ENCODE assay signal across 8 cellular contexts in genomic region chr3:139561959-139562676, GRCh38. TPM values are rescaled to one million over a fixed set of nuclear protein-coding genes. Genes with fewer than 3 reads are reported as not detected.
DNase-seq lines count a peak whose midpoint lies in the region; ATAC-seq and TF ChIP-seq lines count a peak whose summit lies in the region.

No MANE protein-coding gene starts in this region.

- H3K9me3 Mint-ChIP-seq in endodermal cell (no peaks in the 10 kb centered on the region), nephron progenitor cell (no peaks in the 10 kb centered on the region)

- 34 to 40% methylated on average over 1 of the region's 1 CpG for WGBS in endodermal cell (ENCODE audit: insufficient coverage in 1 of 2, insufficient read length in 1 of 2), 2 experiments

- H3K27me3 ChIP-seq in endodermal cell (ENCODE audit: control insufficient read depth, insufficient read depth, low read length, poor library complexity, severe bottlenecking) = no peaks in the 10 kb centered on the region

- H3K27me3 Mint-ChIP-seq in endodermal cell (ENCODE audit: insufficient read depth) = no peaks in the 10 kb centered on the region
- no peaks in the 10 kb centered on the region for H3K27me3 Mint-ChIP-seq in nephron progenitor cell (ENCODE audit: low read depth, poor library complexity)

- no peaks in the 10 kb centered on the region for H3K36me3 ChIP-seq in endodermal cell (ENCODE audit: control insufficient read depth, insufficient read depth, low read length)

- DNase-seq in Right ventricle myocardium inferior (ENCODE audit: missing footprints) (no peak), cardiac septum (ENCODE audit: low spot score) (no peak), NCI-H526 (lab: John Stamatoyannopoulos, UW) (peak; percentile 43 to 83), endodermal cell (peak; percentile 89), nephron progenitor cell (peak; percentile 30), AML-193 (lab: John Stamatoyannopoulos, UW) (no peak)

- H3K27ac ChIP-seq in endodermal cell (ENCODE audit: low read depth, low read length) = no peak overlapping the region

- H3K27ac Mint-ChIP-seq in endodermal cell (no peak overlapping the region), nephron progenitor cell (no peak overlapping the region)

- H3K4me3 Mint-ChIP-seq in endodermal cell (no peak overlapping the region), nephron progenitor cell (no peak overlapping the region)

- H3K4me1 ChIP-seq in endodermal cell (ENCODE audit: control insufficient read depth, insufficient read depth, low read length) = no peaks in the 10 kb centered on the region

- H3K4me3 ChIP-seq in endodermal cell (ENCODE audit: low read length) = no peak overlapping the region

- H3K4me1 Mint-ChIP-seq in endodermal cell = peaks cover 3% of the 10 kb centered on the region
- peaks cover 51% of the 10 kb centered on the region for H3K4me1 Mint-ChIP-seq in nephron progenitor cell

- H3K9ac ChIP-seq in endodermal cell (ENCODE audit: extremely low read depth, low read length, poor library complexity, severe bottlenecking) = no peak overlapping the region

- ATAC-seq in Right ventricle myocardium inferior (peak; percentile 57), GM18907 (IDR thresholded peaks at IDR 0.05; ENCODE audit: unreplicated experiment) (no peak), GM21737 (IDR thresholded peaks at IDR 0.05; ENCODE audit: unreplicated experiment) (no peak)

- intact Hi-C loops in Right ventricle myocardium inferior (cut with DNase I) = loop anchor here (1.0 kb wide), 1 partner anchor 135 kb away; no protein-coding TSS in a partner anchor
- intact Hi-C loops in cardiac septum (cut with DNase I) = loop anchor here (1.0 kb wide), 1 partner anchor 135 kb away; no protein-coding TSS in a partner anchor

- H3K36me3 Mint-ChIP-seq in endodermal cell (ENCODE audit: low read depth) (no peaks in the 10 kb centered on the region), nephron progenitor cell (ENCODE audit: low read depth) (no peaks in the 10 kb centered on the region)

- TF ChIP-seq CTCF in endodermal cell (conservative IDR thresholded peaks at IDR 0.05) (peak; percentile 90), nephron progenitor cell (IDR thresholded peaks at IDR 0.05) (peak; percentile 56)

- no peaks in the 10 kb centered on the region for H3K9me3 ChIP-seq in endodermal cell (ENCODE audit: control insufficient read depth, low read length)

RNA-seq across cellular contexts. Expression of gene RBP1, which starts 22.6 kb away (rescaled TPM):
- 26.3 TPM for total RNA-seq in Right ventricle myocardium inferior
- 9.3 TPM for total RNA-seq in cardiac septum
- 10 to 100 TPM; 77.9 to 80.6 TPM for total RNA-seq in endodermal cell
- 125 TPM for polyA plus RNA-seq in endodermal cell (2013, experiment 1 of 2)
- polyA plus RNA-seq in endodermal cell (2013, experiment 2 of 2) = 133 TPM

Comparison
In these comparisons a context has a peak if more than half of its experiments do, and no peak if none do; other contexts are left out.
1. DNase-seq: peak in NCI-H526 (2 of 2), endodermal cell (single experiment) and nephron progenitor cell (single experiment); none in Right ventricle myocardium inferior (single experiment), cardiac septum (single experiment) and AML-193 (0 of 2).